15 cellular contexts compared by ENCODE assay signal in genomic region chr10:48456808-48457761, GRCh38.
A peak's percentile ranks its signal among the peaks of the same experiment; 100 is the strongest.
DNase-seq lines count a peak whose midpoint lies in the region; ATAC-seq, FAIRE-seq and TF ChIP-seq lines count a peak whose summit lies in the region.
"Had no signal": no experiment of that assay in that cellular context is flagged by ENCODE, and none has a peak within 500 bp of the region (broad histone marks: within the 10 kb centered on the region; RNA-seq: fewer than 3 reads in every experiment).

No MANE protein-coding gene starts in this region.

- no peak overlapping the region for H2AFZ ChIP-seq in H1 (ENCODE audit: low read length)

- no peak overlapping the region for H3K4ac ChIP-seq in H1 (replicated peaks; ENCODE audit: insufficient read length, low read depth, low read length)

- no peak overlapping the region for H4K91ac ChIP-seq in H1 (replicated peaks; ENCODE audit: insufficient read length, low read length)

- H4K5ac ChIP-seq in H1 (ENCODE audit: insufficient read length, low read depth, low read length), result no peak overlapping the region

- intact Hi-C loops in activated CD4-positive, alpha-beta T cell treated with anti-CD3 and anti-CD28 coated beads for 36 hours (cut with DNase I, micrococcal nuclease), result no loop called here

- no peak overlapping the region for H2BK20ac ChIP-seq in H1 (ENCODE audit: low read length)

- no peak overlapping the region for H2BK12ac ChIP-seq in H1 (ENCODE audit: low read depth, low read length)

- no peak for TF ChIP-seq POLR2A in H1 (IDR thresholded peaks at IDR 0.05; ENCODE audit: control extremely low read depth in 1 of 2, low read depth in 2 of 2, low read length in 2 of 2)

- H3K4me3 ChIP-seq in H1 (ENCODE audit: extremely low read depth in 1 of 4, insufficient read depth in 2 of 4, low read depth in 3 of 4, low read length in 4 of 4), result no peak overlapping the region
- H3K4me3 ChIP-seq: thoracic aorta had no signal

- 0 out of 4 replicates have a peak overlapping the region, but pooled peaks of 1 of the 2 experiments have one; percentile 3 for H3K4me2 ChIP-seq in H1 (ENCODE audit: insufficient read depth in 1 of 2, low read depth in 2 of 2, low read length in 2 of 2)

- H3K36me3 ChIP-seq in H1 (ENCODE audit: control insufficient read depth in 2 of 4, insufficient read depth in 4 of 4, low read length in 3 of 4), result no peaks in the 10 kb centered on the region
- H3K36me3 ChIP-seq: thoracic aorta had no signal

- no peak overlapping the region for H2BK15ac ChIP-seq in H1 (ENCODE audit: low read length)

- ATAC-seq in activated CD4-positive, alpha-beta T cell treated with anti-CD3 and anti-CD28 coated beads for 36 hours, result no peak
- ATAC-seq in HG02885 (IDR thresholded peaks at IDR 0.05; ENCODE audit: poor library complexity, unreplicated experiment), result peak; percentile 56
- peak; percentile 11 for ATAC-seq in stimulated activated naive CD8-positive, alpha-beta T cell treated with anti-CD3 and anti-CD28 coated beads, Interleukin-15, amount 100 ng/mL, for 72 hours
- ATAC-seq: T-cell had no signal

- H2AK5ac ChIP-seq in H1 (ENCODE audit: low read depth, low read length), result no peak overlapping the region

- H3K4me1 ChIP-seq in H1 (replicated peaks in 1 of 4; ENCODE audit: control insufficient read depth in 3 of 4, insufficient read depth in 4 of 4, low read length in 3 of 4), result peaks cover 0 to 5% (median 2%) of the 10 kb centered on the region in 4 experiments; a peak in 4 of 7 replicates

- H3K4me1 Mint-ChIP-seq in activated CD4-positive, alpha-beta T cell treated with anti-CD3 and anti-CD28 coated beads for 36 hours, result no peaks in the 10 kb centered on the region
- no peaks in the 10 kb centered on the region for H3K4me1 Mint-ChIP-seq in stimulated activated naive CD8-positive, alpha-beta T cell treated with anti-CD3 and anti-CD28 coated beads, Interleukin-15, amount 100 ng/mL, for 72 hours
- H3K4me1 Mint-ChIP-seq: activated CD4-positive, alpha-beta T cell treated with anti-CD3 and anti-CD28 coated beads, Interleukin-2, amount 10 ng/mL, durations not matched to agents 7 days and 5 days; T-cell had no signal

- no peak overlapping the region for H3K18ac ChIP-seq in H1 (ENCODE audit: extremely low read depth, low read length)

- no peaks in the 10 kb centered on the region for H3K79me2 ChIP-seq in H1 (ENCODE audit: control insufficient read depth in 1 of 2, insufficient read depth in 2 of 2, low read length in 2 of 2)

- no peak overlapping the region for H3K4me3 Mint-ChIP-seq in activated CD4-positive, alpha-beta T cell treated with anti-CD3 and anti-CD28 coated beads for 36 hours
- H3K4me3 Mint-ChIP-seq in stimulated activated naive CD8-positive, alpha-beta T cell treated with anti-CD3 and anti-CD28 coated beads, Interleukin-15, amount 100 ng/mL, for 72 hours, result no peak overlapping the region
- H3K4me3 Mint-ChIP-seq: activated CD4-positive, alpha-beta T cell treated with anti-CD3 and anti-CD28 coated beads, Interleukin-2, amount 10 ng/mL, durations not matched to agents 7 days and 5 days; T-cell had no signal

- no peak overlapping the region for H3K23ac ChIP-seq in H1 (ENCODE audit: insufficient read length)

- 84% methylated on average over 20 of the region's 24 CpGs; no CpG with 5 or more reads in 1 of the 2 experiments for WGBS in H1 (ENCODE audit: extremely low coverage in 1 of 2, insufficient coverage in 1 of 2, insufficient read length in 1 of 2, insufficient replicate concordance in 2 of 2, low coverage in 1 of 2, low lambda C conversion rate in 2 of 2, missing lambda C conversion rate in 1 of 2), 2 experiments

- no peak overlapping the region for H3K56ac ChIP-seq in H1 (replicated peaks; ENCODE audit: insufficient read length, low read depth, low read length)

- no peaks in the 10 kb centered on the region for H3K36me3 Mint-ChIP-seq in activated CD4-positive, alpha-beta T cell treated with anti-CD3 and anti-CD28 coated beads for 36 hours (ENCODE audit: low read depth)
- H3K36me3 Mint-ChIP-seq: T-cell had no signal

- peak; percentile 37 for DNase-seq in activated CD4-positive, alpha-beta T cell treated with anti-CD3 and anti-CD28 coated beads for 36 hours
- no peak for DNase-seq in activated CD4-positive, alpha-beta T cell treated with anti-CD3 and anti-CD28 coated beads, Interleukin-2, amount 50 U/mL, for 4 hours
- DNase-seq in H1 (ENCODE audit: low read depth in 1 of 2, low spot score in 2 of 2), result peak in 1 of 2 experiments; percentile 44
- DNase-seq in stimulated activated naive CD8-positive, alpha-beta T cell treated with anti-CD3 and anti-CD28 coated beads, Interleukin-15, amount 100 ng/mL, for 72 hours, result peak in 1 of 2 donors; percentile 7
- no peak for DNase-seq in NCI-H1436 (lab: John Stamatoyannopoulos, UW)
- DNase-seq in C1 segment of cervical spinal cord (lab: John Stamatoyannopoulos, UW), result no peak
- no peak for DNase-seq in DMS53 (lab: John Stamatoyannopoulos, UW)
- DNase-seq: activated CD4-positive, alpha-beta T cell treated with anti-CD3 and anti-CD28 coated beads, Interleukin-2, amount 10 ng/mL, durations not matched to agents 7 days and 5 days; activated gamma-delta T cell treated with Interleukin-2 at 50 U/mL for 16 hours had no signal

- H2BK5ac ChIP-seq in H1 (ENCODE audit: low read depth, low read length), result no peak overlapping the region

- no peak for TF ChIP-seq EP300 in H1 (IDR thresholded peaks at IDR 0.05; ENCODE audit: borderline replicate concordance in 1 of 2, low read depth in 2 of 2, low read length in 2 of 2)

- TF ChIP-seq RAD21 in H1 (IDR thresholded peaks at IDR 0.05 in 1 of 2, conservative IDR thresholded peaks at IDR 0.05 in 1 of 2; ENCODE audit: low read depth in 2 of 2, low read length in 2 of 2), result no peak

- H3K27ac ChIP-seq in H1 (ENCODE audit: low read depth, low read length), result no peak overlapping the region
- H3K27ac ChIP-seq: thoracic aorta had no signal

- H3K27me3 Mint-ChIP-seq in activated CD4-positive, alpha-beta T cell treated with anti-CD3 and anti-CD28 coated beads for 36 hours, result no peaks in the 10 kb centered on the region
- H3K27me3 Mint-ChIP-seq in stimulated activated naive CD8-positive, alpha-beta T cell treated with anti-CD3 and anti-CD28 coated beads, Interleukin-15, amount 100 ng/mL, for 72 hours, result peaks cover 17% of the 10 kb centered on the region
- H3K27me3 Mint-ChIP-seq: activated CD4-positive, alpha-beta T cell treated with anti-CD3 and anti-CD28 coated beads, Interleukin-2, amount 10 ng/mL, durations not matched to agents 7 days and 5 days had no signal

- no peaks in the 10 kb centered on the region for H3K9me3 ChIP-seq in H1 (ENCODE audit: insufficient read depth in 2 of 2, low read depth in 1 of 2, low read length in 1 of 2)
- H3K9me3 ChIP-seq: thoracic aorta had no signal

- H3K27ac Mint-ChIP-seq in activated CD4-positive, alpha-beta T cell treated with anti-CD3 and anti-CD28 coated beads for 36 hours, result no peak overlapping the region
- H3K27ac Mint-ChIP-seq in stimulated activated naive CD8-positive, alpha-beta T cell treated with anti-CD3 and anti-CD28 coated beads, Interleukin-15, amount 100 ng/mL, for 72 hours, result no peak overlapping the region
- H3K27ac Mint-ChIP-seq: activated CD4-positive, alpha-beta T cell treated with anti-CD3 and anti-CD28 coated beads, Interleukin-2, amount 10 ng/mL, durations not matched to agents 7 days and 5 days; T-cell had no signal

- no peak overlapping the region for H2BK120ac ChIP-seq in H1 (replicated peaks; ENCODE audit: low read depth, low read length)

- H3K9ac ChIP-seq in H1 (replicated peaks in 1 of 4; ENCODE audit: extremely low read depth in 1 of 4, low read depth in 3 of 4, low read length in 3 of 4), result no peak overlapping the region

- H3K27me3 ChIP-seq in H1 (replicated peaks in 1 of 4; ENCODE audit: control insufficient read depth in 3 of 4, extremely low read depth in 1 of 4, insufficient read depth in 3 of 4, low read length in 3 of 4), result no peaks in the 10 kb centered on the region

- no peak for FAIRE-seq in H1 (lab: Jason Lieb, UNC)
- FAIRE-seq: A204.1, D721Med had no signal

- H4K20me1 ChIP-seq in H1 (replicated peaks in 1 of 2; ENCODE audit: control insufficient read depth in 1 of 2, insufficient read depth in 2 of 2, low read length in 2 of 2), result peaks cover 2 to 3% of the 10 kb centered on the region in 2 experiments

- no peaks in the 10 kb centered on the region; the same call in 1 of the 2 replicates for H3K79me1 ChIP-seq in H1 (ENCODE audit: low read depth, low read length)

- no peak for TF ChIP-seq CTCF in H1 (IDR thresholded peaks at IDR 0.05; ENCODE audit: control extremely low read depth in 1 of 3, insufficient read depth in 1 of 3, low read depth in 1 of 3, low read length in 3 of 3)

- H3K9me3 Mint-ChIP-seq in activated CD4-positive, alpha-beta T cell treated with anti-CD3 and anti-CD28 coated beads for 36 hours (ENCODE audit: low read depth), result no peaks in the 10 kb centered on the region
- H3K9me3 Mint-ChIP-seq in stimulated activated naive CD8-positive, alpha-beta T cell treated with anti-CD3 and anti-CD28 coated beads, Interleukin-15, amount 100 ng/mL, for 72 hours, result no peaks in the 10 kb centered on the region
- H3K9me3 Mint-ChIP-seq: activated CD4-positive, alpha-beta T cell treated with anti-CD3 and anti-CD28 coated beads, Interleukin-2, amount 10 ng/mL, durations not matched to agents 7 days and 5 days; nephron; T-cell had no signal

- CTCF ChIA-PET in activated CD4-positive, alpha-beta T cell treated with anti-CD3 and anti-CD28 coated beads for 36 hours (lab: Charles Lee), result no interaction called here
- CTCF ChIA-PET in H1 (lab: Charles Lee; ENCODE audit: partially characterized antibody), result interaction anchor here (0.7 to 12.6 kb wide), 3 partner anchors 8 to 15 kb away, joined by 3 to 112 read pairs (median 6); no protein-coding TSS in a partner anchor

- no peak overlapping the region for H3K14ac ChIP-seq in H1 (ENCODE audit: insufficient read length)

- H3K23me2 ChIP-seq in H1 (ENCODE audit: low read depth, low read length), result no peaks in the 10 kb centered on the region

- peak overlapping the region; percentile 71; the same call in 1 of the 2 replicates for H4K8ac ChIP-seq in H1 (ENCODE audit: extremely low read depth, insufficient read depth, low read length)

- POLR2A ChIA-PET in activated CD4-positive, alpha-beta T cell treated with anti-CD3 and anti-CD28 coated beads for 36 hours (lab: Charles Lee), result no interaction called here
- POLR2A ChIA-PET in H1 (lab: Charles Lee; ENCODE audit: partially characterized antibody), result interaction anchor here (1.1 to 1.9 kb wide), 2 partner anchors 11 to 12 kb away, joined by 3 to 5 read pairs; no protein-coding TSS in a partner anchor

TF ChIP-seq in H1, 55 proteins besides CTCF, POLR2A, EP300 and RAD21 (continues in another document):
- TF ChIP-seq TAF7 (optimal IDR thresholded peaks at IDR 0.05; ENCODE audit: borderline replicate concordance, low read depth, low read length), result no peak
